20 cellular contexts compared by ENCODE assay signal in the genomic region with DNA sequence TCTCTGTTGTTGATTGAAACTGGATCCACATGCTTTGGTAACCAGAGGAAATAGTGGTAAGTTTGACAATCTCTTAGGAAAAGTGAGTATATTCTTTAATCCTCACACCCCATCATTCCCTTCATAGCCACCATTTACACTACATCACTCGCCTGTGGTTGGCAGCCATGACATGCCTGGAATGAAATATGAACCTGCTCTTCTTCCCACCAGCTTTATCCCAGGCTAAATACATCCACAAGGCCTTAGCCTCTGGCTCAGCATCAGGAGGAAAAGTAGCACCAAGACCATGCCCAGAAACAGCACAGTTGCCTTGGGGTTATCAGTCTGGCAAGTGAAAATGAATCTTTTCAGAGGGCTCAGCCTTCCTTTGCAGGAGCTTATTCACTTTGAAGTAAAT. TPM values are rescaled to one million over a fixed set of nuclear protein-coding genes. Genes with fewer than 3 reads are reported as not detected.
DNase-seq lines count a peak whose midpoint lies in the region; ATAC-seq and TF ChIP-seq lines count a peak whose summit lies in the region.
"Had no signal": no experiment of that assay in that cellular context is flagged by ENCODE, and none has a peak within 500 bp of the region (broad histone marks: within the 10 kb centered on the region; RNA-seq: fewer than 3 reads in every experiment).

No MANE protein-coding gene starts in this region.

- no peak overlapping the region for H3K4me3 ChIP-seq in MM.1S (ENCODE audit: low read length)
- H3K4me3 ChIP-seq in trophoblast cell (ENCODE audit: low read depth, low read length) = no peak overlapping the region

- no peak overlapping the region for H3K4ac ChIP-seq in trophoblast cell (ENCODE audit: low read depth, low read length)

- H3K79me1 ChIP-seq in trophoblast cell (ENCODE audit: low read length) = no peaks in the 10 kb centered on the region

- H4K91ac ChIP-seq in trophoblast cell (ENCODE audit: low read depth, low read length) = no peak overlapping the region

- no peak overlapping the region for H3K23ac ChIP-seq in trophoblast cell (ENCODE audit: low read length)

- no peaks in the 10 kb centered on the region for H3K9me3 ChIP-seq in MM.1S (replicated peaks; ENCODE audit: insufficient read depth, low read length)
- H3K9me3 ChIP-seq in trophoblast cell (ENCODE audit: insufficient read depth, low read depth, low read length) = no peaks in the 10 kb centered on the region
- H3K9me3 ChIP-seq: BE2C had no signal

- no peak overlapping the region for H4K8ac ChIP-seq in trophoblast cell (ENCODE audit: low read depth, low read length)

- H3K36me3 ChIP-seq in MM.1S (replicated peaks; ENCODE audit: insufficient read depth, low read length) (no peaks in the 10 kb centered on the region), trophoblast cell (ENCODE audit: control insufficient read depth in 1 of 2, insufficient read depth in 2 of 2, low read length in 2 of 2) (no peaks in the 10 kb centered on the region)

- WGBS in trophoblast cell (ENCODE audit: extremely low coverage, insufficient coverage, insufficient read length) = no CpG with 5 or more reads among the region's 1 CpG

- H4K12ac ChIP-seq in trophoblast cell (ENCODE audit: low read depth, low read length) = no peak overlapping the region

- no peaks in the 10 kb centered on the region for H3K9me2 ChIP-seq in MM.1S (replicated peaks; ENCODE audit: insufficient read depth, low read length)

- no peak overlapping the region for H3K18ac ChIP-seq in trophoblast cell (ENCODE audit: low read length)

- H3K9ac ChIP-seq in MM.1S (ENCODE audit: low read length) (no peak overlapping the region), trophoblast cell (ENCODE audit: low read length) (peak overlapping the region; percentile 72)

- no peaks in the 10 kb centered on the region for H3K79me2 ChIP-seq in MM.1S (ENCODE audit: low read length)
- no peaks in the 10 kb centered on the region for H3K79me2 ChIP-seq in trophoblast cell (ENCODE audit: control insufficient read depth, insufficient read depth, low read length, poor library complexity)

- H3K27ac ChIP-seq in MM.1S (ENCODE audit: low read length) (no peak overlapping the region), trophoblast cell (ENCODE audit: low read depth, low read length) (no peak overlapping the region)

- TF ChIP-seq CTCF in MM.1S (IDR thresholded peaks at IDR 0.05; ENCODE audit: low read length) = no peak

- H2BK12ac ChIP-seq in trophoblast cell (ENCODE audit: low read length) = no peak overlapping the region

- no peak overlapping the region for H3K14ac ChIP-seq in trophoblast cell (ENCODE audit: low read length)

- H3K27me3 ChIP-seq in MM.1S (replicated peaks; ENCODE audit: insufficient read depth, low read length) (no peaks in the 10 kb centered on the region), trophoblast cell (ENCODE audit: insufficient read depth, low read length) (no peaks in the 10 kb centered on the region)
- H3K27me3 ChIP-seq: BE2C had no signal

- no peak overlapping the region for H2BK5ac ChIP-seq in trophoblast cell (ENCODE audit: low read depth, low read length, poor library complexity)

- H2AFZ ChIP-seq in MM.1S (ENCODE audit: low read length) (no peak overlapping the region; the same call in 1 of the 2 replicates), trophoblast cell (ENCODE audit: insufficient read depth, low read length, poor library complexity) (no peak overlapping the region)

- H3K4me1 ChIP-seq in MM.1S (ENCODE audit: low read length) = peaks cover 12% of the 10 kb centered on the region
- peaks cover 0 to 1% of the 10 kb centered on the region in 2 experiments for H3K4me1 ChIP-seq in trophoblast cell (ENCODE audit: control insufficient read depth in 1 of 2, insufficient read depth in 2 of 2, low read length in 2 of 2)

- 0 out of 2 replicates have a peak, but pooled peaks cover 4% of the 10 kb centered on the region for H3F3A ChIP-seq in MM.1S (ENCODE audit: insufficient read depth, low read length)

- H2BK120ac ChIP-seq in trophoblast cell (ENCODE audit: insufficient read depth, low read length, poor library complexity) = no peak overlapping the region

- peak; percentile 43 for DNase-seq in MM.1S
- peak; percentile 86 for DNase-seq in myocyte (ENCODE audit: low read depth)
- no peak for DNase-seq in trophoblast cell
- DNase-seq in OCI-M1 (lab: John Stamatoyannopoulos, UW) = no peak
- DNase-seq: BE2C; C1 segment of cervical spinal cord; CD4-positive, CD25-positive, alpha-beta regulatory T cell; CD8-positive, alpha-beta memory T cell; COR-L47; DMS 273 treated with DMSO at 0.1 percent for 48 hours; DMS53; DND-41; EL; GOT3; H7; HFFc6 had no signal

- ATAC-seq in HG03442 (IDR thresholded peaks at IDR 0.05; ENCODE audit: unreplicated experiment) (no peak), HG02571 (IDR thresholded peaks at IDR 0.05; ENCODE audit: unreplicated experiment) (no peak)
- ATAC-seq: HCT116, HepG2 had no signal

- H3K4me2 ChIP-seq in MM.1S (ENCODE audit: low read depth, low read length) (no peak overlapping the region), trophoblast cell (ENCODE audit: low read length) (no peak overlapping the region)

- no peak overlapping the region for H2AK5ac ChIP-seq in trophoblast cell (ENCODE audit: low read length)

- H4K20me1 ChIP-seq in MM.1S (ENCODE audit: insufficient read depth, low read length) = no peaks in the 10 kb centered on the region

RNA-seq across cellular contexts. Expression of a gene that starts 40.3 kb away (rescaled TPM):
- 64.9 and 87.6 TPM in 2 replicates for total RNA-seq in myocyte
- 41.8 TPM for polyA plus RNA-seq in myocyte (2012)
- polyA plus RNA-seq in trophoblast cell (2013) = 37.2 and 37.8 TPM in 2 replicates

Comparison
In these comparisons a context has a peak if more than half of its experiments do, and no peak if none do; other contexts are left out.
1. DNase-seq: peak in MM.1S (single experiment) and myocyte (single experiment); none in trophoblast cell (0 of 2) and OCI-M1 (single experiment).